In genomic region chr5:150514708-150515211, GRCh38 we compare ENCODE assay signal across 1 cellular context.
TF ChIP-seq lines count a peak whose summit lies in the region.

No MANE protein-coding gene starts in this region.

TF ChIP-seq in GM12878, 131 proteins besides CTCF, POLR2A, EP300 and RAD21 (continued from another document):
- no peak for TF ChIP-seq ZBTB4 (CRISPR knock-in tag; IDR thresholded peaks at IDR 0.05)
- TF ChIP-seq SRF (IDR thresholded peaks at IDR 0.05; ENCODE audit: low read depth in 2 of 2, low read length in 2 of 2), result no peak
- TF ChIP-seq IRF3 (IDR thresholded peaks at IDR 0.05), result no peak
- TF ChIP-seq WRNIP1 (IDR thresholded peaks at IDR 0.05; ENCODE audit: borderline replicate concordance, low read depth, low read length), result no peak
- TF ChIP-seq BCL11A (IDR thresholded peaks at IDR 0.05; ENCODE audit: low read depth, low read length), result no peak
- no peak for TF ChIP-seq HSF1 (IDR thresholded peaks at IDR 0.05; ENCODE audit: low read depth, low read length)
- TF ChIP-seq SMC3 (IDR thresholded peaks at IDR 0.05; ENCODE audit: borderline replicate concordance, low read length), result no peak
- TF ChIP-seq IKZF2 (IDR thresholded peaks at IDR 0.05), result no peak
